Comparison of ENCODE assay signal across 9 cellular contexts in genomic region chr17:1374426-1375177, GRCh38. TPM values are rescaled to one million over a fixed set of nuclear protein-coding genes. Genes with fewer than 3 reads are reported as not detected.
DNase-seq lines count a peak whose midpoint lies in the region; ATAC-seq lines count a peak whose summit lies in the region.
"Had no signal": no experiment of that assay in that cellular context is flagged by ENCODE, and none has a peak within 500 bp of the region (broad histone marks: within the 10 kb centered on the region; RNA-seq: fewer than 3 reads in every experiment).

No MANE protein-coding gene starts in this region.

- H3K27me3 Mint-ChIP-seq in CD8-positive, alpha-beta memory T cell, result peaks cover 0 to 3% of the 10 kb centered on the region in 2 donors
- H3K27me3 Mint-ChIP-seq in IgD-negative memory B cell, result peaks cover 1% of the 10 kb centered on the region
- no peaks in the 10 kb centered on the region for H3K27me3 Mint-ChIP-seq in effector memory CD8-positive, alpha-beta T cell

- H3K9me3 ChIP-seq in CD8-positive, alpha-beta memory T cell (ENCODE audit: low read length), result no peaks in the 10 kb centered on the region
- H3K9me3 ChIP-seq in trophoblast cell (ENCODE audit: insufficient read depth, low read depth, low read length), result peaks cover 2% of the 10 kb centered on the region

- H3K27ac ChIP-seq in CD8-positive, alpha-beta memory T cell (ENCODE audit: low read depth, low read length), result no peak overlapping the region
- H3K27ac ChIP-seq in trophoblast cell (ENCODE audit: low read depth, low read length), result no peak overlapping the region
- no peak overlapping the region for H3K27ac ChIP-seq in substantia nigra (ENCODE audit: low read depth, low read length, poor library complexity, severe bottlenecking)

- H3K4me1 ChIP-seq in CD8-positive, alpha-beta memory T cell (ENCODE audit: insufficient read depth, low read length), result peaks cover 78% of the 10 kb centered on the region
- peaks cover 3 to 8% of the 10 kb centered on the region in 2 experiments for H3K4me1 ChIP-seq in trophoblast cell (ENCODE audit: control insufficient read depth in 1 of 2, insufficient read depth in 2 of 2, low read length in 2 of 2)

- peaks cover 0 to 36% (median 3%) of the 10 kb centered on the region in 3 donors for H3K36me3 Mint-ChIP-seq in CD8-positive, alpha-beta memory T cell
- H3K36me3 Mint-ChIP-seq in IgD-negative memory B cell, result no peaks in the 10 kb centered on the region
- peaks cover 37% of the 10 kb centered on the region for H3K36me3 Mint-ChIP-seq in effector memory CD8-positive, alpha-beta T cell (ENCODE audit: insufficient read depth)

- no peak overlapping the region for H3K9ac ChIP-seq in trophoblast cell (ENCODE audit: low read length)

- no peak overlapping the region for H4K12ac ChIP-seq in trophoblast cell (ENCODE audit: low read depth, low read length)

- H2AK5ac ChIP-seq in trophoblast cell (ENCODE audit: low read length), result no peak overlapping the region

- H3K9me3 Mint-ChIP-seq in CD8-positive, alpha-beta memory T cell, result no peaks in the 10 kb centered on the region
- no peaks in the 10 kb centered on the region for H3K9me3 Mint-ChIP-seq in IgD-negative memory B cell
- no peaks in the 10 kb centered on the region for H3K9me3 Mint-ChIP-seq in effector memory CD8-positive, alpha-beta T cell

- ATAC-seq in effector memory CD8-positive, alpha-beta T cell (replicated peaks), result peak; percentile 66
- ATAC-seq in HG02884 (IDR thresholded peaks at IDR 0.05; ENCODE audit: unreplicated experiment), result no peak

- H3K4me3 Mint-ChIP-seq in CD8-positive, alpha-beta memory T cell, result peak overlapping the region; percentile 9 to 83 (median 72)
- peak overlapping the region; percentile 3 to 89 (median 66) for H3K4me3 Mint-ChIP-seq in IgD-negative memory B cell
- H3K4me3 Mint-ChIP-seq in effector memory CD8-positive, alpha-beta T cell, result peak overlapping the region; percentile 36 to 65

- no peaks in the 10 kb centered on the region for H3K36me3 ChIP-seq in CD8-positive, alpha-beta memory T cell (ENCODE audit: insufficient read depth, low read length)
- peaks cover 9 to 13% of the 10 kb centered on the region in 2 experiments for H3K36me3 ChIP-seq in trophoblast cell (ENCODE audit: control insufficient read depth in 1 of 2, insufficient read depth in 2 of 2, low read length in 2 of 2)

- no peak overlapping the region for H3K18ac ChIP-seq in trophoblast cell (ENCODE audit: low read length)

- CTCF ChIA-PET in CD8-positive, alpha-beta memory T cell (lab: Charles Lee), result no interaction called here

- H3K4me2 ChIP-seq in trophoblast cell (ENCODE audit: low read length), result no peak overlapping the region

- no peak overlapping the region for H4K8ac ChIP-seq in trophoblast cell (ENCODE audit: low read depth, low read length)

- H2BK5ac ChIP-seq in trophoblast cell (ENCODE audit: low read depth, low read length, poor library complexity), result no peak overlapping the region

- H2BK12ac ChIP-seq in trophoblast cell (ENCODE audit: low read length), result no peak overlapping the region

- H2BK120ac ChIP-seq in trophoblast cell (ENCODE audit: insufficient read depth, low read length, poor library complexity), result no peak overlapping the region

- H3K79me2 ChIP-seq in trophoblast cell (ENCODE audit: control insufficient read depth, insufficient read depth, low read length, poor library complexity), result peaks cover 37% of the 10 kb centered on the region

- peak overlapping the region; percentile 55 to 95 (median 82) for H3K27ac Mint-ChIP-seq in CD8-positive, alpha-beta memory T cell
- peak overlapping the region; percentile 10 to 81 (median 52) for H3K27ac Mint-ChIP-seq in IgD-negative memory B cell
- peak overlapping the region; percentile 40 to 82 for H3K27ac Mint-ChIP-seq in effector memory CD8-positive, alpha-beta T cell

- H3K27me3 ChIP-seq in CD8-positive, alpha-beta memory T cell (ENCODE audit: insufficient read depth, low read length, poor library complexity, severe bottlenecking), result no peaks in the 10 kb centered on the region
- H3K27me3 ChIP-seq in trophoblast cell (ENCODE audit: insufficient read depth, low read length), result no peaks in the 10 kb centered on the region

- POLR2A ChIA-PET in CD8-positive, alpha-beta memory T cell (lab: Charles Lee), result interaction anchor here (0.8 kb wide), 1 partner anchor 9 kb away, joined by 3 read pairs; no protein-coding TSS in a partner anchor

- H3K4ac ChIP-seq in trophoblast cell (ENCODE audit: low read depth, low read length), result peak overlapping the region; percentile 97

- peak in 2 of 5 donors; percentile 16 to 30 for DNase-seq in CD8-positive, alpha-beta memory T cell
- DNase-seq in effector memory CD8-positive, alpha-beta T cell, result no peak
- DNase-seq in trophoblast cell (no peak), superior temporal gyrus (ENCODE audit: extremely low spot score) (no peak), substantia nigra (lab: John Stamatoyannopoulos, UW) (no peak), ureter (ENCODE audit: low spot score) (no peak)
- DNase-seq: cortex of kidney had no signal

- H2AFZ ChIP-seq in trophoblast cell (ENCODE audit: insufficient read depth, low read length, poor library complexity), result no peak overlapping the region

- peak overlapping the region; percentile 5 for H3K4me3 ChIP-seq in CD8-positive, alpha-beta memory T cell (ENCODE audit: low read length)
- H3K4me3 ChIP-seq in trophoblast cell (ENCODE audit: low read depth, low read length), result no peak overlapping the region

- H3K4me1 Mint-ChIP-seq in CD8-positive, alpha-beta memory T cell, result peaks cover 69 to 87% (median 81%) of the 10 kb centered on the region in 3 donors
- H3K4me1 Mint-ChIP-seq in IgD-negative memory B cell, result peaks cover 43 to 65% (median 51%) of the 10 kb centered on the region in 3 donors
- H3K4me1 Mint-ChIP-seq in effector memory CD8-positive, alpha-beta T cell (ENCODE audit: low read depth in 2 of 2), result peaks cover 60 to 70% of the 10 kb centered on the region in 2 donors

- no peak overlapping the region for H3K23ac ChIP-seq in trophoblast cell (ENCODE audit: low read length)

- no peaks in the 10 kb centered on the region for H3K79me1 ChIP-seq in trophoblast cell (ENCODE audit: low read length)

- H3K14ac ChIP-seq in trophoblast cell (ENCODE audit: low read length), result no peak overlapping the region

- WGBS in trophoblast cell (ENCODE audit: extremely low coverage, insufficient coverage, insufficient read length), result no CpG with 5 or more reads among the region's 10 CpGs

- no peak overlapping the region for H4K91ac ChIP-seq in trophoblast cell (ENCODE audit: low read depth, low read length)

RNA-seq across cellular contexts. Expression of gene YWHAE, which starts 25.4 kb away (rescaled TPM):
- total RNA-seq in CD8-positive, alpha-beta memory T cell, result 100 to 1,000 TPM; 579 to 596 TPM
- 44.0 TPM for polyA plus RNA-seq in CD8-positive, alpha-beta memory T cell
- polyA plus RNA-seq in IgD-negative memory B cell, result 54.4 TPM
- 619 and 645 TPM in 2 replicates for polyA plus RNA-seq in trophoblast cell (2013)
- 492 TPM for total RNA-seq in ureter
